Comparison of ENCODE assay signal across 12 cellular contexts in the genomic region with DNA sequence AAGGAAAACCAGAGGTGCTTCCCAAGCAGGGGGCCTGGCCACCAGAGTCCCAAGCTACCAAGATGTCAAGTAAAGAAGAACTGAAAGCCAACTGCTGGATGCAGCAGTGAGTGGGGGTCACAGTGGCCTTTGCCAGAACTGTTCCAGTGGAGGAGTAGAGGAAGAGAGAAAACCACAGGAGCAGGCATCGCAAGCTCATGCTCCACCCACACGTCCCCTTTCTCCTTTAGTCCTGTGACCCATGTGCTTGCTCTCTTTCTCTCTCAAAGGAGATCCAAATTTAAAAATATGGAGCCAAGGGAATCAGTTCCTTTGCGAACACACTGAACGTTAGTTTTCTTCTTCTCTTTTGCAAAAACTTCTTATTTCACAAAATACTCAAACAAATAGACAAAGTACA.
"Had no signal": no experiment of that assay in that cellular context is flagged by ENCODE, and none has a peak within 500 bp of the region (broad histone marks: within the 10 kb centered on the region; RNA-seq: fewer than 3 reads in every experiment).

No MANE protein-coding gene starts in this region.

- DNase-seq: activated CD4-positive, CD25-positive, alpha-beta regulatory T cell; activated gamma-delta T cell; activated naive CD8-positive, alpha-beta T cell treated with anti-CD3 and anti-CD28 coated beads for 36 hours; activated T-cell treated with anti-CD3 and anti-CD28 coated beads, Interleukin-2, amount 50 U/mL, for 1 hour; dorsolateral prefrontal cortex; glutamatergic neuron; left cardiac atrium; naive thymus-derived CD4-positive, alpha-beta T cell; right cardiac atrium; small intestine; tibial artery had no signal

- ATAC-seq: esophagus mucosa; left cardiac atrium; naive thymus-derived CD4-positive, alpha-beta T cell; right cardiac atrium had no signal

- H3K9me3 Mint-ChIP-seq: activated naive CD8-positive, alpha-beta T cell treated with anti-CD3 and anti-CD28 coated beads for 36 hours had no signal

- H3K36me3 Mint-ChIP-seq: activated naive CD8-positive, alpha-beta T cell treated with anti-CD3 and anti-CD28 coated beads for 36 hours; naive thymus-derived CD4-positive, alpha-beta T cell had no signal

- H3K27ac Mint-ChIP-seq: activated naive CD8-positive, alpha-beta T cell treated with anti-CD3 and anti-CD28 coated beads for 36 hours; naive thymus-derived CD4-positive, alpha-beta T cell had no signal

- H3K4me3 Mint-ChIP-seq: activated naive CD8-positive, alpha-beta T cell treated with anti-CD3 and anti-CD28 coated beads for 36 hours; naive thymus-derived CD4-positive, alpha-beta T cell had no signal
